ENCODE assay signal across 11 cellular contexts in the genomic region with DNA sequence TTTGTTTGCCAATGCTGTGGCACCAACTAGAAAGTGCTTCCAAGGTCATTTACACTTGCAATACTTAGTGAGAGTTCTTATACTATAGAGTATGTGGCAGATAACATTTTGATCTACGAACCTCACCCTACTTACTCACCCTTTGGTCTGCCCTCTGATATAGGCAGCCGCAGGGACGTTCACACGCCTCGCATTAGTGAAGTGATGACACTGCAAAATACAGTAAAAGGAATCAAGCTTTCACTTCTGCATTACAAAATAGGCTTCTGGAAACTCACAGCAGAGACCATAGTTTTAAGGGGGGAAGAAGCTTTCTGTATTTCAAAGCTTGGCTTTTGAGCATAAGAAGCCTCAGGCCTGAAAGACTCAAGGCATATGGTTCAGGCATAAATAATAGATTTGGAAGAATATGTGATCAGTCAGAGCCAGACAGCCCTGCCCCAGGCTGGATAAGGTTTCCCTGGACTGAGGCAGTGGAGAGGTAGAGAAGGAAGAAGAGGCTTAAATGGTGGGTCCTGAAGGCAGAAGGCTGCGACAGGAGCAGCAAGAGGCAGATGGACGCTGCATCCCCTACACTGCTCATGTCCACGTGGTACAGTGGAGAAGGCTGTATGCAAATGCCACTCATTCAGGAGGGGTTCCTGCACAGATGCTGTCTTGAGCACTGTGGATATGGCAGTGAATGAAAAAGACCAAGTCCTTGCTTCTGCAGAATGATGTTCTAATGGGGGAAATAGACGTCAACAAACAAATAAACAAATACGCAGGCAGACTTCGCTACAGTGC.
DNase-seq lines count a peak whose midpoint lies in the region; ATAC-seq and TF ChIP-seq lines count a peak whose summit lies in the region.
"Had no signal": no experiment of that assay in that cellular context is flagged by ENCODE, and none has a peak within 500 bp of the region (broad histone marks: within the 10 kb centered on the region; RNA-seq: fewer than 3 reads in every experiment).

No MANE protein-coding gene starts in this region.

- H3K4me3 ChIP-seq in HL-60 (replicated peaks; ENCODE audit: insufficient read depth, low read length), result no peak overlapping the region

- DNase-seq in HL-60 (ENCODE audit: low read depth in 1 of 2, low spot score in 1 of 2), result peak; percentile 31 to 37
- DNase-seq in SKM-1 (lab: John Stamatoyannopoulos, UW; ENCODE audit: unreplicated experiment), result peak; percentile 45
- DNase-seq in omental fat pad (ENCODE audit: low spot score), result no peak
- no peak for DNase-seq in NCI-H2171 treated with DMSO at 0.1 percent for 48 hours (lab: John Stamatoyannopoulos, UW)
- no peak for DNase-seq in SW480 (ENCODE audit: low spot score)
- DNase-seq: activated CD8-positive, alpha-beta memory T cell treated with anti-CD3 and anti-CD28 coated beads, Interleukin-2, amount 50 U/mL, for 4 hours; T-helper 17 cell had no signal

- ATAC-seq in GM19395 (IDR thresholded peaks at IDR 0.05; ENCODE audit: unreplicated experiment), result peak; percentile 63
- peak; percentile 19 for ATAC-seq in omental fat pad (ENCODE audit: low FRiP score)
- no peak for ATAC-seq in HG02763 (IDR thresholded peaks at IDR 0.05; ENCODE audit: unreplicated experiment)
- no peak for ATAC-seq in HG02678 (IDR thresholded peaks at IDR 0.05; ENCODE audit: unreplicated experiment)
- ATAC-seq: T-helper 17 cell had no signal

- H3K27ac ChIP-seq in HL-60 (replicated peaks), result no peak overlapping the region
- H3K27ac ChIP-seq: epithelial cell of prostate had no signal

- TF ChIP-seq CTCF in HL-60 (IDR thresholded peaks at IDR 0.05; ENCODE audit: insufficient read depth, low read length) (no peak), omental fat pad (IDR thresholded peaks at IDR 0.05) (no peak)

- H3K27me3 ChIP-seq in HL-60 (ENCODE audit: insufficient read depth, poor library complexity, severe bottlenecking), result no peaks in the 10 kb centered on the region

Comparison
In these comparisons a context has a peak if more than half of its experiments do, and no peak if none do; other contexts are left out.
1. ATAC-seq: peak in GM19395 (single experiment) and omental fat pad (single experiment); none in HG02763 (single experiment) and HG02678 (single experiment).
2. DNase-seq: peak in HL-60 (2 of 2) and SKM-1 (single experiment); none in omental fat pad (single experiment), NCI-H2171 treated with DMSO at 0.1 percent for 48 hours (single experiment) and SW480 (single experiment).